Comparison of ENCODE assay signal across 2 cellular contexts in genomic region chr17:70111201-70111600, GRCh38.
TF ChIP-seq lines count a peak whose summit lies in the region.

No MANE protein-coding gene starts in this region.

TF ChIP-seq in HepG2, 621 proteins besides CTCF, POLR2A, EP300 and RAD21:
- TF ChIP-seq ZSCAN30 (CRISPR knock-in tag; IDR thresholded peaks at IDR 0.05) = no peak
- peak; percentile 19 to 49; a peak in 1 of 4 replicates for TF ChIP-seq MAFK (conservative IDR thresholded peaks at IDR 0.05 in 1 of 2, IDR thresholded peaks at IDR 0.05 in 1 of 2; ENCODE audit: low read length in 2 of 2)
TF ChIP-seq in HepG2: peak in this region for 1.

TF ChIP-seq in endothelial cell of umbilical vein, 7 proteins besides CTCF, POLR2A, EP300 and RAD21:
- TF ChIP-seq FOS (IDR thresholded peaks at IDR 0.05; ENCODE audit: borderline replicate concordance, insufficient read depth, low read length) (no peak), POLR2AphosphoS5 (IDR thresholded peaks at IDR 0.05; ENCODE audit: insufficient read depth, low read depth, low read length) (no peak), MYC (IDR thresholded peaks at IDR 0.05; ENCODE audit: low read depth, low read length) (no peak), MAX (IDR thresholded peaks at IDR 0.05; ENCODE audit: insufficient read depth, insufficient read length) (no peak), GATA2 (IDR thresholded peaks at IDR 0.05; ENCODE audit: insufficient read depth, insufficient read length, low read depth, low read length) (no peak), EZH2 (IDR thresholded peaks at IDR 0.05; ENCODE audit: borderline replicate concordance, low read depth, low read length, severe bottlenecking) (no peak), JUN (IDR thresholded peaks at IDR 0.05; ENCODE audit: borderline replicate concordance, insufficient read depth, insufficient read length, low read depth) (no peak)
